ENCODE assay signal across 2 cellular contexts in genomic region chr5:95771892-95772291, GRCh38.
TF ChIP-seq lines count a peak whose summit lies in the region.

No MANE protein-coding gene starts in this region.

TF ChIP-seq in liver, 16 proteins besides CTCF, POLR2A, EP300 and RAD21:
- TF ChIP-seq ZBTB33 (IDR thresholded peaks at IDR 0.05) (no peak), EGR1 (IDR thresholded peaks at IDR 0.05; ENCODE audit: low read depth in 2 of 2) (no peak), FOXA1 (IDR thresholded peaks at IDR 0.05) (no peak), HNF4A (conservative IDR thresholded peaks at IDR 0.05) (no peak), RXRA (IDR thresholded peaks at IDR 0.05) (no peak), REST (IDR thresholded peaks at IDR 0.05) (no peak), JUND (IDR thresholded peaks at IDR 0.05) (no peak), GABPA (IDR thresholded peaks at IDR 0.05 in 1 of 2, conservative IDR thresholded peaks at IDR 0.05 in 1 of 2) (no peak), YY1 (IDR thresholded peaks at IDR 0.05) (no peak), NR2F2 (IDR thresholded peaks at IDR 0.05) (no peak)
- TF ChIP-seq, protein P1, sequence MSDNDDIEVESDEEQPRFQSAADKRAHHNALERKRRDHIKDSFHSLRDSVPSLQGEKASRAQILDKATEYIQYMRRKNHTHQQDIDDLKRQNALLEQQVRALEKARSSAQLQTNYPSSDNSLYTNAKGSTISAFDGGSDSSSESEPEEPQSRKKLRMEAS (IDR thresholded peaks at IDR 0.05): no peak
TF ChIP-seq in liver: peak in this region for 0.

TF ChIP-seq in HepG2, 621 proteins besides CTCF, POLR2A, EP300 and RAD21:
- TF ChIP-seq ZFP1 (CRISPR knock-in tag; IDR thresholded peaks at IDR 0.05) (no peak), SMARCE1 (IDR thresholded peaks at IDR 0.05; ENCODE audit: borderline replicate concordance) (no peak), ZNF598 (CRISPR knock-in tag; IDR thresholded peaks at IDR 0.05; ENCODE audit: borderline replicate concordance) (no peak), SOX6 (IDR thresholded peaks at IDR 0.05) (no peak), SOX6 (CRISPR knock-in tag; IDR thresholded peaks at IDR 0.05) (no peak), ZNF841 (CRISPR knock-in tag; IDR thresholded peaks at IDR 0.05; ENCODE audit: borderline replicate concordance) (no peak), ZNF569 (CRISPR knock-in tag; IDR thresholded peaks at IDR 0.05; ENCODE audit: borderline replicate concordance) (no peak), ZNF362 (CRISPR knock-in tag; IDR thresholded peaks at IDR 0.05; ENCODE audit: borderline replicate concordance) (no peak), ZNF713 (CRISPR knock-in tag; IDR thresholded peaks at IDR 0.05) (no peak), ZNF468 (CRISPR knock-in tag; IDR thresholded peaks at IDR 0.05) (no peak), PREB (CRISPR knock-in tag; IDR thresholded peaks at IDR 0.05) (no peak)
